ENCODE assay signal across 11 cellular contexts in the genomic region with DNA sequence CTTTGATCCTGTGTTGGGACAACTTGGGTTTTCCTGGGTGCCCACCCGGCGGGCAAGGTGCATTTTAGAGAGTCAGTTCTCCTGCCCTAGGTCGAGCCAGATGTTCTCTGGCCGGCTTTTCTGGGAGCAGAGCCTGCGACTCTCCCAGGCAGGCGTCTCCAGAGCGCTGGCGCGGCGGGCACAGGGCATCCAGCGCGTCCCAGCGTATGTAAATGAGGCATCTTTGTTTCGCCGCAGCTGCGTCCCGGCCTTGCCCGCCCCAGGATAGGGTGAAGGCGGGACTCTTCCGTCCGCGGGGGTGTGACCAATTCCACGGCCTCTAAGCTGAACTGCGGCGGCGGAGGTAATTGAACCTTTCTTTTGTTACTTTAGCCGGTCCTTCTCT. TPM values are rescaled to one million over a fixed set of nuclear protein-coding genes. Genes with fewer than 3 reads are reported as not detected.
A peak's percentile ranks its signal among the peaks of the same experiment; 100 is the strongest.
DNase-seq lines count a peak whose midpoint lies in the region; ATAC-seq and TF ChIP-seq lines count a peak whose summit lies in the region.
"Had no signal": no experiment of that assay in that cellular context is flagged by ENCODE, and none has a peak within 500 bp of the region (broad histone marks: within the 10 kb centered on the region; RNA-seq: fewer than 3 reads in every experiment).

No MANE protein-coding gene starts in this region.

- H3K36me3 ChIP-seq in SK-N-SH (replicated peaks in 1 of 2; ENCODE audit: control insufficient read depth in 1 of 2, insufficient read depth in 2 of 2, low read length in 1 of 2): no peaks in the 10 kb centered on the region
- H3K36me3 ChIP-seq in cardiac muscle cell: no peaks in the 10 kb centered on the region

- peak overlapping the region in 1 of 2 experiments; percentile 70; a peak in 2 of 4 replicates for H3K27ac ChIP-seq in SK-N-SH (ENCODE audit: low read depth in 2 of 2, low read length in 1 of 2)
- no peak overlapping the region for H3K27ac ChIP-seq in cardiac muscle cell

- H3F3A ChIP-seq in SK-N-SH (replicated peaks; ENCODE audit: insufficient read depth): no peaks in the 10 kb centered on the region

- H3K9ac ChIP-seq in SK-N-SH: no peak overlapping the region

- POLR2A ChIA-PET in SK-N-SH (lab: Yijun Ruan, JAX): no interaction called here

- no peak for ATAC-seq in HG02870 (IDR thresholded peaks at IDR 0.05; ENCODE audit: unreplicated experiment)
- ATAC-seq: stimulated activated effector memory CD8-positive, alpha-beta T cell treated with anti-CD3 and anti-CD28 coated beads, Interleukin-12 subunit alpha, Interleukin-12 subunit beta, amount 100 ng/mL, for 72 hours had no signal

- peaks cover 0 to 36% of the 10 kb centered on the region in 2 experiments; a peak in 2 of 4 replicates for H3K4me1 ChIP-seq in SK-N-SH (ENCODE audit: control insufficient read depth in 1 of 2, insufficient read depth in 2 of 2, low read depth in 1 of 2, low read length in 1 of 2)
- H3K4me1 ChIP-seq in cardiac muscle cell (ENCODE audit: low read depth): no peaks in the 10 kb centered on the region

- H3K9me3 ChIP-seq in SK-N-SH (no peaks in the 10 kb centered on the region), cardiac muscle cell (ENCODE audit: low read depth) (no peaks in the 10 kb centered on the region)

- no peak for TF ChIP-seq CTCF in SK-N-SH (IDR thresholded peaks at IDR 0.05)
- no peak for TF ChIP-seq CTCF in cardiac muscle cell (IDR thresholded peaks at IDR 0.05; ENCODE audit: low read depth, low read length)

- peak; percentile 61 for DNase-seq in GM03348 (ENCODE audit: low spot score)
- DNase-seq in SK-N-SH: peak; percentile 71
- peak in 1 of 2 donors; percentile 46 for DNase-seq in cardiac muscle cell (ENCODE audit: low read depth in 1 of 2, low spot score in 1 of 2)
- DNase-seq in occipital lobe (lab: John Stamatoyannopoulos, UW): peak; percentile 17
- no peak for DNase-seq in RKO (ENCODE audit: low spot score)
- DNase-seq in kidney glomerular epithelial cell (lab: John Stamatoyannopoulos, UW): no peak
- no peak for DNase-seq in COR-L47 (lab: John Stamatoyannopoulos, UW)
- DNase-seq: activated CD4-positive, alpha-beta T cell treated with anti-CD3 and anti-CD28 coated beads, Interleukin-2, amount 50 U/mL, for 48 hours; small intestine had no signal

- peak overlapping the region; percentile 39 to 47; a peak in 3 of 4 replicates for H3K4me3 ChIP-seq in SK-N-SH (ENCODE audit: low read depth in 2 of 2, low read length in 1 of 2)
- peak overlapping the region; percentile 30 for H3K4me3 ChIP-seq in cardiac muscle cell

- H3K27me3 ChIP-seq in SK-N-SH (ENCODE audit: insufficient read depth): peaks cover 54% of the 10 kb centered on the region
- H3K27me3 ChIP-seq in cardiac muscle cell: peaks cover 73% of the 10 kb centered on the region

- no peak overlapping the region for H2AFZ ChIP-seq in SK-N-SH (ENCODE audit: low read depth)

- H3K79me2 ChIP-seq in SK-N-SH (ENCODE audit: insufficient read depth): no peaks in the 10 kb centered on the region

- TF ChIP-seq RAD21 in SK-N-SH (IDR thresholded peaks at IDR 0.05; ENCODE audit: low read length): peak; percentile 9; the same call in 1 of the 2 replicates

- WGBS in SK-N-SH (ENCODE audit: low lambda C conversion rate): 1% methylated on average over 14 of the region's 27 CpGs

- peak overlapping the region; percentile 24; the same call in 1 of the 2 replicates for H3K4me2 ChIP-seq in SK-N-SH

- no peaks in the 10 kb centered on the region for H3K9me2 ChIP-seq in SK-N-SH

- no peaks in the 10 kb centered on the region for H4K20me1 ChIP-seq in SK-N-SH (ENCODE audit: insufficient read depth)

- no peak for TF ChIP-seq EP300 in SK-N-SH (IDR thresholded peaks at IDR 0.05; ENCODE audit: borderline replicate concordance in 1 of 2, low read depth in 1 of 2, low read length in 1 of 2)

- CTCF ChIA-PET in SK-N-SH (lab: Yijun Ruan, JAX): interaction anchor here (0.8 kb wide), 1 partner anchor 134 kb away, joined by 3 read pairs; no protein-coding TSS in a partner anchor

TF ChIP-seq in SK-N-SH, 30 proteins besides CTCF, POLR2A, EP300 and RAD21:
- TF ChIP-seq TEAD4 (IDR thresholded peaks at IDR 0.05; ENCODE audit: borderline replicate concordance, insufficient read depth) (no peak), CHD2 (IDR thresholded peaks at IDR 0.05; ENCODE audit: low read length, partially characterized antibody) (peak; percentile 10), FOXJ3 (CRISPR knock-in tag; IDR thresholded peaks at IDR 0.05) (peak; percentile 69), SIN3A (IDR thresholded peaks at IDR 0.05; ENCODE audit: borderline replicate concordance, low read depth, low read length) (no peak), FOXM1 (IDR thresholded peaks at IDR 0.05; ENCODE audit: low read depth) (no peak), MXI1 (IDR thresholded peaks at IDR 0.05; ENCODE audit: low read depth, low read length) (peak; percentile 28; the same call in 1 of the 2 replicates)

RNA-seq across cellular contexts. Expression of a gene that starts 9.1 kb away (rescaled TPM):
- polyA plus RNA-seq in SK-N-SH (2012; rRNA removed): 0.26 and 0.30 TPM in 2 replicates
- 0.28 and 0.54 TPM in 2 replicates for polyA plus RNA-seq in SK-N-SH (2012; cell fraction: cytosol; rRNA removed)
- polyA plus RNA-seq in SK-N-SH (2012; cell fraction: nucleus; rRNA removed): 0.45 and 0.75 TPM in 2 replicates
- total RNA-seq in cardiac muscle cell: 0.21 and 1.5 TPM in 2 replicates
- polyA plus RNA-seq in cardiac muscle cell: 0.45 and 0.54 TPM in 2 replicates
- 82.7 TPM for total RNA-seq in occipital lobe

Comparison
In these comparisons a context has a peak if more than half of its experiments do, and no peak if none do; other contexts are left out.
1. DNase-seq: peak in GM03348 (single experiment), SK-N-SH (single experiment) and occipital lobe (single experiment); none in RKO (single experiment), kidney glomerular epithelial cell (single experiment) and COR-L47 (single experiment).
2. RNA of a gene that starts 9.1 kb away (total RNA-seq): 82.7 TPM in occipital lobe (single experiment); 0.21 to 1.5 TPM in cardiac muscle cell; every median in the first group is over 10 times any median in the second.